In the genomic region with DNA sequence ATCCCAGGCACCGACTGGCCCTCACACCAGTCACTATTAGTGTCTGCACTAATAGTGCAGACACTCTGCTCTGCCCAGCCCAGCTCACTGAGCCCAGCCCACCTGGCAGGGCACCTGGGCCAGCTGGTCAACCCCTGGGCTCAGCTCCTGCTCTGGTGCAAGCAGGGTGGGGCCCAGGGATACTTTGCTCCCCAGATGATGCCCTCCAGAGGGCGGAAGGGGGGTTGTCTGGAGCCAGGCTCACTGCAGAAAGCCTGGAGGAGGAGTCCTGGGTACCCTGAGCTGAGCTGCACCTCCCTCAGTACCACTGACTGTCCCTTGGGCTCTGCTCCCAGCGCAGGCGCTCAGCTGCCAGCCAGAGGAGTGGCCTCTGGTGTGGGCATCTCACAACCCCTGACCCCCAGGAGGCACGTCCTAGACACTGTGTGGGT, we compare ENCODE assay signal across 1 cellular context.
TF ChIP-seq lines count a peak whose summit lies in the region.

No MANE protein-coding gene starts in this region.

TF ChIP-seq in GM12878, 131 proteins besides CTCF, POLR2A, EP300 and RAD21:
- TF ChIP-seq CBX5 (IDR thresholded peaks at IDR 0.05; ENCODE audit: low read depth): no peak
- no peak for TF ChIP-seq TBL1XR1 (IDR thresholded peaks at IDR 0.05; ENCODE audit: low read depth, low read length)
- no peak for TF ChIP-seq TCF3 (IDR thresholded peaks at IDR 0.05; ENCODE audit: borderline replicate concordance, insufficient read depth, low read depth, low read length)
- TF ChIP-seq NFXL1 (IDR thresholded peaks at IDR 0.05; ENCODE audit: borderline replicate concordance): no peak
- TF ChIP-seq MLLT1 (IDR thresholded peaks at IDR 0.05): no peak
- TF ChIP-seq BACH1 (IDR thresholded peaks at IDR 0.05; ENCODE audit: borderline replicate concordance): no peak
- TF ChIP-seq IKZF1 (conservative IDR thresholded peaks at IDR 0.05): no peak
- TF ChIP-seq ZBED1 (IDR thresholded peaks at IDR 0.05; ENCODE audit: borderline replicate concordance): no peak
- no peak for TF ChIP-seq SMARCA5 (IDR thresholded peaks at IDR 0.05)
- no peak for TF ChIP-seq MYB (IDR thresholded peaks at IDR 0.05; ENCODE audit: borderline replicate concordance, low read depth, low read length)
- TF ChIP-seq SPI1 (IDR thresholded peaks at IDR 0.05; ENCODE audit: borderline replicate concordance, insufficient read depth, low read depth, low read length): no peak
- TF ChIP-seq, protein P1, sequence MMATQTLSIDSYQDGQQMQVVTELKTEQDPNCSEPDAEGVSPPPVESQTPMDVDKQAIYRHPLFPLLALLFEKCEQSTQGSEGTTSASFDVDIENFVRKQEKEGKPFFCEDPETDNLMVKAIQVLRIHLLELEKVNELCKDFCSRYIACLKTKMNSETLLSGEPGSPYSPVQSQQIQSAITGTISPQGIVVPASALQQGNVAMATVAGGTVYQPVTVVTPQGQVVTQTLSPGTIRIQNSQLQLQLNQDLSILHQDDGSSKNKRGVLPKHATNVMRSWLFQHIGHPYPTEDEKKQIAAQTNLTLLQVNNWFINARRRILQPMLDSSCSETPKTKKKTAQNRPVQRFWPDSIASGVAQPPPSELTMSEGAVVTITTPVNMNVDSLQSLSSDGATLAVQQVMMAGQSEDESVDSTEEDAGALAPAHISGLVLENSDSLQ (IDR thresholded peaks at IDR 0.05): no peak
- TF ChIP-seq BMI1 (IDR thresholded peaks at IDR 0.05; ENCODE audit: borderline replicate concordance): no peak
- TF ChIP-seq SP1 (IDR thresholded peaks at IDR 0.05; ENCODE audit: low read depth, low read length): no peak
- no peak for TF ChIP-seq SMC3 (IDR thresholded peaks at IDR 0.05; ENCODE audit: borderline replicate concordance, low read length)
- TF ChIP-seq YBX1 (IDR thresholded peaks at IDR 0.05): no peak
- TF ChIP-seq, protein P2, sequence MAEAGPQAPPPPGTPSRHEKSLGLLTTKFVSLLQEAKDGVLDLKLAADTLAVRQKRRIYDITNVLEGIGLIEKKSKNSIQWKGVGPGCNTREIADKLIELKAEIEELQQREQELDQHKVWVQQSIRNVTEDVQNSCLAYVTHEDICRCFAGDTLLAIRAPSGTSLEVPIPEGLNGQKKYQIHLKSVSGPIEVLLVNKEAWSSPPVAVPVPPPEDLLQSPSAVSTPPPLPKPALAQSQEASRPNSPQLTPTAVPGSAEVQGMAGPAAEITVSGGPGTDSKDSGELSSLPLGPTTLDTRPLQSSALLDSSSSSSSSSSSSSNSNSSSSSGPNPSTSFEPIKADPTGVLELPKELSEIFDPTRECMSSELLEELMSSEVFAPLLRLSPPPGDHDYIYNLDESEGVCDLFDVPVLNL (IDR thresholded peaks at IDR 0.05; ENCODE audit: low read depth, low read length): no peak
- no peak for TF ChIP-seq ZBTB11 (CRISPR knock-in tag; IDR thresholded peaks at IDR 0.05)
